Comparison of ENCODE assay signal across 22 cellular contexts in genomic region chr11:117872420-117872961, GRCh38. TPM values are rescaled to one million over a fixed set of nuclear protein-coding genes. Genes with fewer than 3 reads are reported as not detected.
DNase-seq lines count a peak whose midpoint lies in the region; ATAC-seq, FAIRE-seq and TF ChIP-seq lines count a peak whose summit lies in the region.
"Had no signal": no experiment of that assay in that cellular context is flagged by ENCODE, and none has a peak within 500 bp of the region (broad histone marks: within the 10 kb centered on the region; RNA-seq: fewer than 3 reads in every experiment).

No MANE protein-coding gene starts in this region.

- BruUV-seq in HepG2 (replicated peaks; lab: Mats Ljungman, UMichigan): no TSS peak

- H3K4me1 ChIP-seq in liver (ENCODE audit: control insufficient read depth in 4 of 4, insufficient read depth in 4 of 4, low read length in 3 of 4) (peaks cover 0 to 15% (median 8%) of the 10 kb centered on the region in 4 donors), HepG2 (ENCODE audit: insufficient read depth, low read length) (no peaks in the 10 kb centered on the region), HAP-1 (peaks cover 39% of the 10 kb centered on the region), GM23248 (ENCODE audit: insufficient read depth) (no peaks in the 10 kb centered on the region)
- H3K4me1 ChIP-seq: A549 had no signal

- no peak overlapping the region for H3K9ac ChIP-seq in liver (ENCODE audit: low read depth in 1 of 2, low read length in 2 of 2)
- H3K9ac ChIP-seq in HepG2 (ENCODE audit: insufficient read depth, low read depth, low read length): no peak overlapping the region
- H3K9ac ChIP-seq in GM23248: no peak overlapping the region

- H3K4me3 ChIP-seq in liver (ENCODE audit: low read depth in 1 of 3, low read length in 3 of 3): no peak overlapping the region
- no peak overlapping the region for H3K4me3 ChIP-seq in HepG2 (replicated peaks in 1 of 3; ENCODE audit: insufficient read depth in 1 of 3, low read depth in 2 of 3, low read length in 3 of 3)
- H3K4me3 ChIP-seq in HAP-1: no peak overlapping the region
- H3K4me3 ChIP-seq in GM23248: no peak overlapping the region
- H3K4me3 ChIP-seq: A549 had no signal

- no peak for TF ChIP-seq POLR2A in HepG2 (IDR thresholded peaks at IDR 0.05; ENCODE audit: insufficient read depth in 1 of 2, low read depth in 2 of 2, low read length in 2 of 2)

- H3K27me3 ChIP-seq in liver (ENCODE audit: control insufficient read depth in 4 of 4, insufficient read depth in 4 of 4, low read length in 3 of 4): peaks cover 0 to 10% (median 1%) of the 10 kb centered on the region in 4 donors
- H3K27me3 ChIP-seq in HepG2 (ENCODE audit: control insufficient read depth in 1 of 2, insufficient read depth in 2 of 2, low read length in 2 of 2): peaks cover 10 to 96% of the 10 kb centered on the region in 2 experiments; a peak in 4 of 5 replicates
- no peaks in the 10 kb centered on the region for H3K27me3 ChIP-seq in HAP-1 (ENCODE audit: low read depth)
- peaks cover 48% of the 10 kb centered on the region for H3K27me3 ChIP-seq in GM23248 (replicated peaks; ENCODE audit: insufficient read depth)

- FAIRE-seq in HepG2 (lab: Jason Lieb, UNC): no peak
- no peak for FAIRE-seq in D721Med (lab: Jason Lieb, UNC)
- FAIRE-seq: A549 had no signal

- H2AFZ ChIP-seq in HepG2 (ENCODE audit: low read length): no peak overlapping the region
- no peak overlapping the region for H2AFZ ChIP-seq in GM23248

- H3F3A ChIP-seq in GM23248 (ENCODE audit: insufficient read depth): no peaks in the 10 kb centered on the region

- no peak for TF ChIP-seq CTCF in liver (IDR thresholded peaks at IDR 0.05; ENCODE audit: low read depth, low read length, missing input control)
- TF ChIP-seq CTCF in HepG2 (CRISPR knock-in tag; IDR thresholded peaks at IDR 0.05): no peak
- TF ChIP-seq CTCF in D721Med (IDR thresholded peaks at IDR 0.05; ENCODE audit: insufficient read depth, missing control alignments): no peak

- TF ChIP-seq EP300 in HepG2 (IDR thresholded peaks at IDR 0.05; ENCODE audit: low read depth in 2 of 2, low read length in 2 of 2) (no peak), HepG2 (CRISPR knock-in tag; IDR thresholded peaks at IDR 0.05; ENCODE audit: borderline replicate concordance) (no peak)

- H3K27ac ChIP-seq in liver (ENCODE audit: low read depth in 1 of 2, low read length in 2 of 2): peak overlapping the region in 1 of 2 donors; percentile 27
- no peak overlapping the region for H3K27ac ChIP-seq in HepG2 (ENCODE audit: extremely low read length, insufficient read depth, low read length)
- H3K27ac ChIP-seq in GM23248: no peak overlapping the region
- no peak overlapping the region for H3K27ac ChIP-seq in substantia nigra (ENCODE audit: low read depth, low read length, poor library complexity, severe bottlenecking)
- H3K27ac ChIP-seq: A549 had no signal

- H3K79me2 ChIP-seq in HepG2 (ENCODE audit: insufficient read depth, low read length) (no peaks in the 10 kb centered on the region), GM23248 (ENCODE audit: insufficient read depth) (no peaks in the 10 kb centered on the region)

- ATAC-seq in HepG2 (no peak), sciatic nerve (peak; percentile 30)
- ATAC-seq: A549; activated naive CD4-positive, alpha-beta T cell treated with anti-CD3 and anti-CD28 coated beads, Interleukin-2, amount 50 U/mL, for 72 hours; PC-3; stimulated activated effector memory CD8-positive, alpha-beta T cell treated with anti-CD3 and anti-CD28 coated beads, Interleukin-12 subunit alpha, Interleukin-12 subunit beta, amount 100 ng/mL, for 72 hours; T-cell had no signal

- H3K4me2 ChIP-seq in HepG2 (ENCODE audit: low read depth, low read length): no peak overlapping the region
- H3K4me2 ChIP-seq in GM23248 (ENCODE audit: unreplicated experiment): no peak overlapping the region
- H3K4me2 ChIP-seq: A549 had no signal

- H4K20me1 ChIP-seq in HepG2 (ENCODE audit: insufficient read depth, low read length) (no peaks in the 10 kb centered on the region), GM23248 (ENCODE audit: insufficient read depth) (no peaks in the 10 kb centered on the region)

- intact Hi-C loops in HepG2 (cut with micrococcal nuclease; ENCODE audit: unreplicated experiment) (no loop called here), sciatic nerve (cut with DNase I) (no loop called here)

- H3K36me3 ChIP-seq in liver (ENCODE audit: control insufficient read depth in 4 of 4, insufficient read depth in 3 of 4, low read depth in 1 of 4, low read length in 3 of 4): no peaks in the 10 kb centered on the region
- no peaks in the 10 kb centered on the region for H3K36me3 ChIP-seq in HepG2 (replicated peaks in 1 of 2; ENCODE audit: control insufficient read depth in 1 of 2, insufficient read depth in 2 of 2, low read length in 2 of 2)
- no peaks in the 10 kb centered on the region; the same call in 1 of the 2 replicates for H3K36me3 ChIP-seq in HAP-1 (replicated peaks)
- H3K36me3 ChIP-seq in GM23248 (ENCODE audit: low read depth): no peaks in the 10 kb centered on the region

- no peaks in the 10 kb centered on the region for H3K9me2 ChIP-seq in GM23248 (ENCODE audit: insufficient read depth)

- CTCF ChIA-PET in HepG2 (lab: Yijun Ruan, JAX; ENCODE audit: low intra/inter-chr PET ratio, low total read pairs): no interaction called here

- in situ Hi-C loops in HepG2 (cut with HindIII; ENCODE audit: extremely low pct_ligation_motif_present, low pct_unique_long_range_greater_than_20kb) (no loop called here), HAP-1 (cut with MboI; ENCODE audit: low sequenced_read_pairs) (no loop called here), GM23248 (cut with MboI) (no loop called here)

- 56% methylated on average over 12 of the region's 12 CpGs for WGBS in liver
- 4% methylated on average over 11 of the region's 12 CpGs for WGBS in HepG2 (ENCODE audit: low lambda C conversion rate)
- WGBS in GM23248 (ENCODE audit: low coverage in 1 of 2, low lambda C conversion rate in 2 of 2, missing lambda C conversion rate in 2 of 2), 2 experiments: 25 to 34% methylated on average over 12 of the region's 12 CpGs

- DNase-seq in HepG2 (ENCODE audit: low spot score) (no peak), left kidney (ENCODE audit: low read depth, low spot score) (peak; percentile 86), sciatic nerve (ENCODE audit: low spot score) (no peak), HAP-1 (ENCODE audit: low spot score in 2 of 2) (no peak), D721Med (ENCODE audit: insufficient read length, low spot score) (no peak), GM23248 (no peak), substantia nigra (lab: John Stamatoyannopoulos, UW) (no peak)
- DNase-seq: activated CD4-positive, alpha-beta T cell treated with anti-CD3 and anti-CD28 coated beads for 48 hours; endodermal cell; HFFc6; IMR-90; NCI-H1417; PC-3; SIG-M5; T-cell had no signal

- POLR2A ChIA-PET in HepG2 (lab: Yijun Ruan, JAX): no interaction called here

- no peaks in the 10 kb centered on the region for H3K9me3 ChIP-seq in liver (ENCODE audit: control insufficient read depth in 4 of 4, low read length in 3 of 4)
- no peaks in the 10 kb centered on the region for H3K9me3 ChIP-seq in HepG2 (ENCODE audit: low read length)
- H3K9me3 ChIP-seq in HAP-1: no peaks in the 10 kb centered on the region
- H3K9me3 ChIP-seq in GM23248 (ENCODE audit: low read depth): no peaks in the 10 kb centered on the region
- H3K9me3 ChIP-seq: A549 had no signal

- TF ChIP-seq RAD21 in liver (IDR thresholded peaks at IDR 0.05) (no peak), HepG2 (CRISPR knock-in tag; IDR thresholded peaks at IDR 0.05) (no peak)

RNA-seq across cellular contexts. Expression of gene FXYD6, which starts 4.0 kb away (rescaled TPM):
- total RNA-seq in liver: 1 to 10 TPM; 4.7 to 6.5 TPM
- polyA plus RNA-seq in liver: 10 to 100 TPM; 18.1 to 22.5 TPM
- not detected in 2 replicates for total RNA-seq in HepG2 (2016; rRNA removed; fragmentation: Illumina TruSeq; extraction: Trizol)
- total RNA-seq in HepG2 (2016; cell fraction: cytosol; rRNA removed; fragmentation: Illumina TruSeq; extraction: Trizol; ENCODE audit: low read depth): not detected in 2 replicates
- not detected in 2 replicates for total RNA-seq in HepG2 (2016; cell fraction: insoluble cytoplasmic fraction; rRNA removed; fragmentation: Illumina TruSeq; extraction: Trizol)
- not detected in 2 replicates for total RNA-seq in HepG2 (2016; cell fraction: membrane; rRNA removed; fragmentation: Illumina TruSeq; extraction: Trizol)
- not detected in 2 replicates for total RNA-seq in HepG2 (2016; cell fraction: nucleus; rRNA removed; fragmentation: Illumina TruSeq; extraction: Trizol)
- not detected in 2 replicates for polyA plus RNA-seq in HepG2 (2011; rRNA removed)
- polyA plus RNA-seq in HepG2 (2011; cell fraction: cytosol; rRNA removed): not detected in 2 replicates
- polyA plus RNA-seq in HepG2 (2011; cell fraction: nucleus; rRNA removed): not detected in 2 replicates
- polyA plus RNA-seq in HepG2 (2012): not detected in 2 replicates
- polyA plus RNA-seq in HepG2 (2016; cell fraction: cytosol; fragmentation: Illumina TruSeq; extraction: Trizol; ENCODE audit: low read depth): not detected in 2 replicates
- polyA plus RNA-seq in HepG2 (2016; cell fraction: insoluble cytoplasmic fraction; fragmentation: Illumina TruSeq; extraction: Trizol; ENCODE audit: low read depth): not detected in 2 replicates
- not detected in 2 replicates for polyA plus RNA-seq in HepG2 (2016; cell fraction: membrane; fragmentation: Illumina TruSeq; extraction: Trizol; ENCODE audit: low read depth)
- not detected in 2 replicates for polyA plus RNA-seq in HepG2 (2016; cell fraction: nucleus; fragmentation: Illumina TruSeq; extraction: Trizol; ENCODE audit: insufficient read depth, low read depth)
- not detected in 2 replicates for polyA minus RNA-seq in HepG2 (2011; rRNA and poly(A)+ RNA removed; ENCODE audit: low replicate concordance)
- polyA minus RNA-seq in HepG2 (2011; cell fraction: cytosol; rRNA and poly(A)+ RNA removed): not detected in 2 replicates
- polyA minus RNA-seq in HepG2 (2011; cell fraction: nucleus; rRNA and poly(A)+ RNA removed): not detected in 2 replicates
- 141 TPM for total RNA-seq in sciatic nerve
- not detected in 2 replicates for total RNA-seq in GM23248 (2014; rRNA removed; shearing (Covaris generic))
- polyA plus RNA-seq in GM23248 (2016; fragmentation: Nextera tagmentation; extraction: Ambion mirVana): 0.20 TPM in 1 of 2 replicates, not detected in the other
- total RNA-seq: HFFc6, IMR-90, MCF 10A, osteoblast, PC-3 had no signal
- polyA plus RNA-seq: BJ had no signal

RNA-seq across cellular contexts. Expression of gene FXYD2, which starts 47.9 kb away (rescaled TPM):
- total RNA-seq in liver (10 to 100 TPM; 22.9 to 60.6 TPM), HepG2 (2016; rRNA removed; fragmentation: Illumina TruSeq; extraction: Trizol) (106 and 107 TPM in 2 replicates), sciatic nerve (6.6 TPM)
- polyA plus RNA-seq in liver (100 to 1,000 TPM in 1 of 2 donors, 10 to 100 TPM in 1; 20.2 to 105 TPM), HepG2 (2011; rRNA removed) (38.8 and 45.9 TPM in 2 replicates), GM23248 (2016; fragmentation: Nextera tagmentation; extraction: Ambion mirVana) (not detected in 2 replicates)
- 71.2 and 93.3 TPM in 2 replicates for total RNA-seq in HepG2 (2016; cell fraction: cytosol; rRNA removed; fragmentation: Illumina TruSeq; extraction: Trizol; ENCODE audit: low read depth)
- total RNA-seq in HepG2 (2016; cell fraction: insoluble cytoplasmic fraction; rRNA removed; fragmentation: Illumina TruSeq; extraction: Trizol): 102 and 114 TPM in 2 replicates
- 99.5 and 112 TPM in 2 replicates for total RNA-seq in HepG2 (2016; cell fraction: membrane; rRNA removed; fragmentation: Illumina TruSeq; extraction: Trizol)
- 50.7 and 58.0 TPM in 2 replicates for total RNA-seq in HepG2 (2016; cell fraction: nucleus; rRNA removed; fragmentation: Illumina TruSeq; extraction: Trizol)
- polyA plus RNA-seq in HepG2 (2011; cell fraction: cytosol; rRNA removed): 34.6 and 67.1 TPM in 2 replicates
- polyA plus RNA-seq in HepG2 (2011; cell fraction: nucleus; rRNA removed): 36.7 and 39.0 TPM in 2 replicates
- polyA plus RNA-seq in HepG2 (2012): 12.8 and 15.4 TPM in 2 replicates
- polyA plus RNA-seq in HepG2 (2016; cell fraction: cytosol; fragmentation: Illumina TruSeq; extraction: Trizol; ENCODE audit: low read depth): 80.3 and 98.8 TPM in 2 replicates
- 93.9 and 102 TPM in 2 replicates for polyA plus RNA-seq in HepG2 (2016; cell fraction: insoluble cytoplasmic fraction; fragmentation: Illumina TruSeq; extraction: Trizol; ENCODE audit: low read depth)
- polyA plus RNA-seq in HepG2 (2016; cell fraction: membrane; fragmentation: Illumina TruSeq; extraction: Trizol; ENCODE audit: low read depth): 83.4 and 95.9 TPM in 2 replicates
- 79.8 and 83.8 TPM in 2 replicates for polyA plus RNA-seq in HepG2 (2016; cell fraction: nucleus; fragmentation: Illumina TruSeq; extraction: Trizol; ENCODE audit: insufficient read depth, low read depth)
- 0.12 and 31.7 TPM in 2 replicates for polyA minus RNA-seq in HepG2 (2011; rRNA and poly(A)+ RNA removed; ENCODE audit: low replicate concordance)
- 4.7 and 14.1 TPM in 2 replicates for polyA minus RNA-seq in HepG2 (2011; cell fraction: cytosol; rRNA and poly(A)+ RNA removed)
- polyA minus RNA-seq in HepG2 (2011; cell fraction: nucleus; rRNA and poly(A)+ RNA removed): 35.9 and 38.2 TPM in 2 replicates
- not detected in 2 replicates for total RNA-seq in GM23248 (2014; rRNA removed; shearing (Covaris generic))
- total RNA-seq: IMR-90, MCF 10A, osteoblast, PC-3 had no signal
- polyA plus RNA-seq: BJ had no signal

RNA-seq across cellular contexts. Expression of gene TMPRSS13, which starts 56.7 kb away (rescaled TPM):
- total RNA-seq in liver (under 1 TPM; 0.25 to 0.93 TPM), HepG2 (2016; rRNA removed; fragmentation: Illumina TruSeq; extraction: Trizol) (not detected in 2 replicates), sciatic nerve (0.58 TPM)
- polyA plus RNA-seq in liver (under 1 TPM; 0.11 to 0.22 TPM), HepG2 (2011; rRNA removed) (not detected in 2 replicates), GM23248 (2016; fragmentation: Nextera tagmentation; extraction: Ambion mirVana) (not detected in 2 replicates)
- total RNA-seq in HepG2 (2016; cell fraction: cytosol; rRNA removed; fragmentation: Illumina TruSeq; extraction: Trizol; ENCODE audit: low read depth): not detected in 2 replicates
- total RNA-seq in HepG2 (2016; cell fraction: insoluble cytoplasmic fraction; rRNA removed; fragmentation: Illumina TruSeq; extraction: Trizol): not detected in 2 replicates
- total RNA-seq in HepG2 (2016; cell fraction: membrane; rRNA removed; fragmentation: Illumina TruSeq; extraction: Trizol): not detected in 2 replicates
- not detected in 2 replicates for total RNA-seq in HepG2 (2016; cell fraction: nucleus; rRNA removed; fragmentation: Illumina TruSeq; extraction: Trizol)
- polyA plus RNA-seq in HepG2 (2011; cell fraction: cytosol; rRNA removed): not detected in 2 replicates
- not detected in 2 replicates for polyA plus RNA-seq in HepG2 (2011; cell fraction: nucleus; rRNA removed)
- polyA plus RNA-seq in HepG2 (2012): not detected in 2 replicates
- polyA plus RNA-seq in HepG2 (2016; cell fraction: cytosol; fragmentation: Illumina TruSeq; extraction: Trizol; ENCODE audit: low read depth): not detected in 2 replicates
- not detected in 2 replicates for polyA plus RNA-seq in HepG2 (2016; cell fraction: insoluble cytoplasmic fraction; fragmentation: Illumina TruSeq; extraction: Trizol; ENCODE audit: low read depth)
- polyA plus RNA-seq in HepG2 (2016; cell fraction: membrane; fragmentation: Illumina TruSeq; extraction: Trizol; ENCODE audit: low read depth): not detected in 2 replicates
- not detected in 2 replicates for polyA plus RNA-seq in HepG2 (2016; cell fraction: nucleus; fragmentation: Illumina TruSeq; extraction: Trizol; ENCODE audit: insufficient read depth, low read depth)
- polyA minus RNA-seq in HepG2 (2011; rRNA and poly(A)+ RNA removed; ENCODE audit: low replicate concordance): not detected in 2 replicates
- polyA minus RNA-seq in HepG2 (2011; cell fraction: cytosol; rRNA and poly(A)+ RNA removed): not detected in 2 replicates
- polyA minus RNA-seq in HepG2 (2011; cell fraction: nucleus; rRNA and poly(A)+ RNA removed): not detected in 2 replicates
- not detected in 2 replicates for total RNA-seq in GM23248 (2014; rRNA removed; shearing (Covaris generic))
- total RNA-seq: HFFc6, IMR-90, MCF 10A, osteoblast had no signal
- polyA plus RNA-seq: A549, BJ, IMR-90 had no signal

Comparison
In these comparisons a context has a peak if more than half of its experiments do, and no peak if none do; other contexts are left out.
1. RNA of gene FXYD6, which starts 4.0 kb away (total RNA-seq): 141 TPM in sciatic nerve (single experiment); 4.7 to 6.5 TPM in liver, not detected in HepG2 and not detected in GM23248; every median in the first group is over 10 times any median in the second.